13 cellular contexts compared by ENCODE assay signal in genomic region chr19:18687740-18688465, GRCh38. TPM values are rescaled to one million over a fixed set of nuclear protein-coding genes. Genes with fewer than 3 reads are reported as not detected.
DNase-seq lines count a peak whose midpoint lies in the region; ATAC-seq, FAIRE-seq and TF ChIP-seq lines count a peak whose summit lies in the region.
"Had no signal": no experiment of that assay in that cellular context is flagged by ENCODE, and none has a peak within 500 bp of the region (broad histone marks: within the 10 kb centered on the region; RNA-seq: fewer than 3 reads in every experiment).

No MANE protein-coding gene starts in this region.

- no peak overlapping the region for H3T11ph ChIP-seq in H9 (ENCODE audit: low read length)

- no peak overlapping the region for H2BK120ac ChIP-seq in H9 (ENCODE audit: low read depth, low read length, poor library complexity, severe bottlenecking)

- no peak overlapping the region for H3K4me3 Mint-ChIP-seq in H9
- no peak overlapping the region for H3K4me3 Mint-ChIP-seq in glutamatergic neuron (ENCODE audit: unreplicated experiment)
- H3K4me3 Mint-ChIP-seq: CD8-positive, alpha-beta memory T cell had no signal

- CTCF ChIA-PET in K562 (lab: Yijun Ruan, JAX; ENCODE audit: low intra/inter-chr PET ratio) = no interaction called here

- no peak overlapping the region for H2BK15ac ChIP-seq in H9 (ENCODE audit: low read depth, low read length)

- H3K27me3 Mint-ChIP-seq in H9 (ENCODE audit: low read depth) (no peaks in the 10 kb centered on the region; the same call in 1 of the 2 replicates), glutamatergic neuron (ENCODE audit: unreplicated experiment) (peaks cover 6% of the 10 kb centered on the region)
- H3K27me3 Mint-ChIP-seq: CD8-positive, alpha-beta memory T cell had no signal

- H3K36me3 ChIP-seq in NT2/D1 (ENCODE audit: insufficient read depth, insufficient read length, low read length) (peaks cover 5% of the 10 kb centered on the region), K562 (ENCODE audit: control insufficient read depth, insufficient read depth, low read length) (no peaks in the 10 kb centered on the region)

- H3K27ac Mint-ChIP-seq in H9 = peak overlapping the region in 2 of 3 experiments; percentile 22 to 73; a peak in 4 of 7 replicates
- H3K27ac Mint-ChIP-seq in glutamatergic neuron (ENCODE audit: unreplicated experiment) = peak overlapping the region; percentile 64

- FAIRE-seq in K562 (lab: Jason Lieb, UNC) = peak; percentile 32
- FAIRE-seq: H54 had no signal

- H3K9me3 ChIP-seq in H9 (ENCODE audit: control insufficient read depth, low read depth, low read length) = no peaks in the 10 kb centered on the region
- no peaks in the 10 kb centered on the region for H3K9me3 ChIP-seq in NT2/D1 (ENCODE audit: insufficient read depth, low read length)
- no peaks in the 10 kb centered on the region for H3K9me3 ChIP-seq in K562 (replicated peaks; ENCODE audit: control insufficient read depth, insufficient read depth, low read depth, low read length)
- H3K9me3 ChIP-seq: BLaER1, Caco-2 had no signal

- no peak overlapping the region for H3K14ac ChIP-seq in H9 (ENCODE audit: insufficient read depth, low read length)

- H3K18ac ChIP-seq in H9 (ENCODE audit: insufficient read length, low read depth, low read length) = no peak overlapping the region

- POLR2A ChIA-PET in K562 (lab: Yijun Ruan, JAX) = no interaction called here

- H2BK5ac ChIP-seq in H9 (ENCODE audit: insufficient read length, low read length) = no peak overlapping the region

- H3K9ac ChIP-seq in H9 (ENCODE audit: extremely low read depth, insufficient read length, low read length) (no peak overlapping the region), NT2/D1 (ENCODE audit: insufficient read length, low read depth) (peak overlapping the region; percentile 26), K562 (ENCODE audit: insufficient read depth in 1 of 2, low read depth in 2 of 2, low read length in 2 of 2) (peak overlapping the region in 1 of 2 experiments; percentile 76; a peak in 2 of 4 replicates)
- H3K9ac ChIP-seq: BLaER1 had no signal

- H3K4me3 ChIP-seq in NT2/D1 (ENCODE audit: insufficient read length, low read depth) (no peak overlapping the region), K562 (no peak overlapping the region)
- H3K4me3 ChIP-seq: BLaER1 had no signal

- no peak for TF ChIP-seq CTCF in H9 (conservative IDR thresholded peaks at IDR 0.05)
- TF ChIP-seq CTCF in K562 (IDR thresholded peaks at IDR 0.05 in 2 of 3, conservative IDR thresholded peaks at IDR 0.05 in 1 of 3; ENCODE audit: insufficient read depth in 2 of 3, low read depth in 1 of 3, low read length in 3 of 3) = no peak
- TF ChIP-seq CTCF in glutamatergic neuron (IDR thresholded peaks at IDR 0.05; ENCODE audit: partially characterized antibody, unreplicated experiment) = no peak

- H3K56ac ChIP-seq in H9 (ENCODE audit: insufficient read length, low read depth, low read length) = no peak overlapping the region

- DNase-seq in H9 (no peak), NT2/D1 (ENCODE audit: low read depth, low spot score) (no peak), K562 (ENCODE audit: extremely low read depth in 1 of 4, low spot score in 3 of 4) (peak in 2 of 4 experiments; percentile 30 to 42), glutamatergic neuron (no peak), 8988T (no peak), NCI-H748 treated with DMSO at 0.1 percent for 48 hours (lab: John Stamatoyannopoulos, UW) (no peak), Kasumi-1 (lab: John Stamatoyannopoulos, UW) (no peak)
- DNase-seq: Caco-2; CD8-positive, alpha-beta memory T cell; GF-D8 had no signal

- no peak overlapping the region for H3K4ac ChIP-seq in H9 (ENCODE audit: low read depth, low read length)

- H3K4me1 ChIP-seq in H9 (ENCODE audit: insufficient read depth, low read length) = no peaks in the 10 kb centered on the region
- peaks cover 15% of the 10 kb centered on the region for H3K4me1 ChIP-seq in NT2/D1 (ENCODE audit: insufficient read depth, insufficient read length)
- H3K4me1 ChIP-seq in K562 (replicated peaks in 1 of 2; ENCODE audit: control insufficient read depth in 2 of 2, insufficient read depth in 2 of 2, low read length in 2 of 2) = peaks cover 10 to 32% of the 10 kb centered on the region in 2 experiments; a peak in 4 of 5 replicates

- ATAC-seq in K562 = peak; percentile 55; the same call in 2 of the 3 replicates

- no peak overlapping the region for H3K23ac ChIP-seq in H9 (ENCODE audit: insufficient read length, low read depth, low read length)

- H4K20me1 ChIP-seq in H9 (ENCODE audit: control insufficient read depth, insufficient read depth, insufficient read length) (peaks cover 2% of the 10 kb centered on the region), K562 (replicated peaks; ENCODE audit: control insufficient read depth, insufficient read depth, low read length) (peaks cover 9% of the 10 kb centered on the region; the same call in 1 of the 2 replicates)

- intact Hi-C loops in K562 (cut with micrococcal nuclease) = no loop called here

- H3K27ac ChIP-seq in H9 (ENCODE audit: insufficient read length, low read depth, low read length) (no peak overlapping the region), K562 (ENCODE audit: extremely low read depth, low read depth, low read length) (no peak overlapping the region)
- H3K27ac ChIP-seq: BLaER1, HL-60 had no signal

- H3K4me2 ChIP-seq in H9 (ENCODE audit: insufficient read depth, insufficient read length, low read length) = no peak overlapping the region
- peak overlapping the region; percentile 7; the same call in 1 of the 2 replicates for H3K4me2 ChIP-seq in K562 (ENCODE audit: insufficient read depth, low read length)
- H3K4me2 ChIP-seq: BLaER1 had no signal

- H4K8ac ChIP-seq in H9 (replicated peaks; ENCODE audit: insufficient read length, low read depth, low read length) = no peak overlapping the region

- H2AK5ac ChIP-seq in H9 (ENCODE audit: insufficient read length, low read length) = no peak overlapping the region

- no peak overlapping the region for H2BK20ac ChIP-seq in H9 (ENCODE audit: low read depth, low read length, poor library complexity, severe bottlenecking)

- no peak for TF ChIP-seq EP300 in K562 (IDR thresholded peaks at IDR 0.05; ENCODE audit: low read length)

- H3K9me3 Mint-ChIP-seq in H9 (no peaks in the 10 kb centered on the region), glutamatergic neuron (ENCODE audit: unreplicated experiment) (peaks cover 7% of the 10 kb centered on the region)
- H3K9me3 Mint-ChIP-seq: CD8-positive, alpha-beta memory T cell had no signal

- no peak overlapping the region for H2AFZ ChIP-seq in H9 (ENCODE audit: low read length)
- no peak overlapping the region for H2AFZ ChIP-seq in K562 (ENCODE audit: low read depth, low read length)

- no peaks in the 10 kb centered on the region; a peak in 2 of 7 replicates for H3K36me3 Mint-ChIP-seq in H9 (ENCODE audit: insufficient read depth in 1 of 3, low read depth in 3 of 3)
- H3K36me3 Mint-ChIP-seq in glutamatergic neuron (ENCODE audit: unreplicated experiment) = no peaks in the 10 kb centered on the region

- no TSS peak for BruUV-seq in K562 (replicated peaks; lab: Mats Ljungman, UMichigan)

- no peaks in the 10 kb centered on the region for H3K9me1 ChIP-seq in K562 (ENCODE audit: control insufficient read depth, insufficient read depth, low read length)

- H3K79me2 ChIP-seq in H9 (ENCODE audit: insufficient read depth, low read length) = no peaks in the 10 kb centered on the region; the same call in 1 of the 2 replicates
- peaks cover 21% of the 10 kb centered on the region for H3K79me2 ChIP-seq in K562 (ENCODE audit: control insufficient read depth, insufficient read depth, low read length)

- peaks cover 8% of the 10 kb centered on the region for H3K23me2 ChIP-seq in H9 (ENCODE audit: insufficient read length, low read depth, low read length, poor library complexity, severe bottlenecking)

- no CpG with 5 or more reads among the region's 16 CpGs for WGBS in H9 (ENCODE audit: extremely low coverage, insufficient read length, low lambda C conversion rate)
- 65% methylated on average over 14 of the region's 16 CpGs for WGBS in K562 (ENCODE audit: insufficient coverage, low coverage, missing lambda C conversion rate)

- no peak overlapping the region for H2BK12ac ChIP-seq in H9 (ENCODE audit: insufficient read length, low read depth, low read length)

- no peak for TF ChIP-seq RAD21 in K562 (CRISPR knock-in tag; conservative IDR thresholded peaks at IDR 0.05 in 1 of 2, IDR thresholded peaks at IDR 0.05 in 1 of 2)

- no peak for TF ChIP-seq POLR2A in K562 (conservative IDR thresholded peaks at IDR 0.05)

- no peak overlapping the region for H4K5ac ChIP-seq in H9 (ENCODE audit: insufficient read length, low read depth, low read length)

- no peaks in the 10 kb centered on the region for H3K79me1 ChIP-seq in H9 (ENCODE audit: insufficient read depth, low read depth, low read length, poor library complexity, severe bottlenecking)

- H3K27me3 ChIP-seq in H9 (ENCODE audit: insufficient read depth, low read length) = no peaks in the 10 kb centered on the region
- no peaks in the 10 kb centered on the region for H3K27me3 ChIP-seq in NT2/D1 (ENCODE audit: insufficient read depth, insufficient read length)
- H3K27me3 ChIP-seq in K562 (ENCODE audit: control insufficient read depth in 2 of 2, insufficient read depth in 2 of 2, low read length in 2 of 2) = no peaks in the 10 kb centered on the region
- H3K27me3 ChIP-seq: BLaER1 had no signal

- H4K91ac ChIP-seq in H9 (ENCODE audit: insufficient read length, low read depth, low read length) = no peak overlapping the region

- in situ Hi-C loops in K562 (cut with MboI) = no loop called here

- H3K4me1 Mint-ChIP-seq in H9 (peaks cover 6 to 9% of the 10 kb centered on the region in 2 experiments), glutamatergic neuron (ENCODE audit: low read depth, unreplicated experiment) (peaks cover 6% of the 10 kb centered on the region)

RNA-seq across cellular contexts. Expression of gene CRTC1, which starts 4.4 kb away (rescaled TPM):
- total RNA-seq in H9 (2021) (19.0 and 19.1 TPM in 2 replicates), K562 (2014; rRNA removed) (1.5 and 1.6 TPM in 2 replicates), K562 (2014; rRNA removed; fragmentation: Illumina TruSeq; extraction: Trizol) (0.25 and 0.29 TPM in 2 replicates), K562 (2015; rRNA removed; fragmentation: Illumina TruSeq; extraction: Trizol) (0.83 and 1.3 TPM in 2 replicates), K562 (2021) (3.8 and 4.3 TPM in 2 replicates), glutamatergic neuron (ENCODE audit: unreplicated experiment) (28.8 TPM)
- total RNA-seq in K562 (2011; cell fraction: chromatin; rRNA removed; ENCODE audit: low replicate concordance) = 2.4 and 9.1 TPM in 2 replicates
- total RNA-seq in K562 (2011; cell fraction: nucleolus; rRNA removed) = 4.7 and 4.8 TPM in 2 replicates
- total RNA-seq in K562 (2011; cell fraction: nucleoplasm; rRNA removed) = 3.3 and 3.7 TPM in 2 replicates
- polyA plus RNA-seq in K562 (2011; rRNA removed) (0.36 and 0.47 TPM in 2 replicates), K562 (2014; fragmentation: Illumina TruSeq; extraction: Trizol) (1.2 and 1.7 TPM in 2 replicates), K562 (2014; fragmentation: Nextera tagmentation; extraction: Ambion mirVana) (not detected), K562 (2014; rRNA removed) (1.8 and 2.1 TPM in 2 replicates)
- 0.37 and 0.76 TPM in 2 replicates for polyA plus RNA-seq in K562 (2011; cell fraction: cytosol; rRNA removed)
- polyA plus RNA-seq in K562 (2011; cell fraction: nucleus; rRNA removed) = 3.5 and 10.4 TPM in 2 replicates
- 2.9 and 5.1 TPM in 2 replicates for polyA plus RNA-seq in K562 (2012)
- 0.15 and 0.49 TPM in 2 replicates for polyA minus RNA-seq in K562 (2011; rRNA and poly(A)+ RNA removed)
- 0.48 TPM in 1 of 2 replicates, not detected in the other for polyA minus RNA-seq in K562 (2011; cell fraction: cytosol; rRNA and poly(A)+ RNA removed)
- 1.9 and 3.4 TPM in 2 replicates for polyA minus RNA-seq in K562 (2011; cell fraction: nucleus; rRNA and poly(A)+ RNA removed)

RNA-seq across cellular contexts. Expression of gene KLHL26, which starts 51.1 kb away (rescaled TPM):
- total RNA-seq in H9 (2021) = 9.8 and 10.7 TPM in 2 replicates
- 3.8 and 13.3 TPM in 2 replicates for total RNA-seq in K562 (2011; cell fraction: chromatin; rRNA removed; ENCODE audit: low replicate concordance)
- total RNA-seq in K562 (2011; cell fraction: nucleolus; rRNA removed) = 8.0 and 10.7 TPM in 2 replicates
- 5.5 and 6.2 TPM in 2 replicates for total RNA-seq in K562 (2011; cell fraction: nucleoplasm; rRNA removed)
- total RNA-seq in K562 (2014; rRNA removed) = 2.4 and 6.7 TPM in 2 replicates
- 0.80 and 1.0 TPM in 2 replicates for total RNA-seq in K562 (2014; rRNA removed; fragmentation: Illumina TruSeq; extraction: Trizol)
- total RNA-seq in K562 (2015; rRNA removed; fragmentation: Illumina TruSeq; extraction: Trizol) = 1.3 and 1.8 TPM in 2 replicates
- total RNA-seq in K562 (2021) = 12.7 and 13.3 TPM in 2 replicates
- polyA plus RNA-seq in K562 (2011; rRNA removed) = 1.4 and 2.2 TPM in 2 replicates
- 2.5 and 3.6 TPM in 2 replicates for polyA plus RNA-seq in K562 (2011; cell fraction: cytosol; rRNA removed)
- 5.2 and 8.7 TPM in 2 replicates for polyA plus RNA-seq in K562 (2011; cell fraction: nucleus; rRNA removed)
- polyA plus RNA-seq in K562 (2012) = 3.4 and 6.6 TPM in 2 replicates
- polyA plus RNA-seq in K562 (2014; fragmentation: Illumina TruSeq; extraction: Trizol) = 1.9 and 3.1 TPM in 2 replicates
- polyA plus RNA-seq in K562 (2014; fragmentation: Nextera tagmentation; extraction: Ambion mirVana) = under 1 TPM; 0.13 to 0.17 TPM
- polyA plus RNA-seq in K562 (2014; rRNA removed) = 3.3 and 5.1 TPM in 2 replicates
- 1.2 and 1.7 TPM in 2 replicates for polyA minus RNA-seq in K562 (2011; rRNA and poly(A)+ RNA removed)
- 8.2 and 19.0 TPM in 2 replicates for polyA minus RNA-seq in K562 (2011; cell fraction: cytosol; rRNA and poly(A)+ RNA removed)
- 2.2 and 4.8 TPM in 2 replicates for polyA minus RNA-seq in K562 (2011; cell fraction: nucleus; rRNA and poly(A)+ RNA removed)
- total RNA-seq in glutamatergic neuron (ENCODE audit: unreplicated experiment) = 12.0 TPM
